Comparison of ENCODE assay signal across 7 cellular contexts in genomic region chr5:131164931-131165727, GRCh38. TPM values are rescaled to one million over a fixed set of nuclear protein-coding genes. Genes with fewer than 3 reads are reported as not detected.
DNase-seq lines count a peak whose midpoint lies in the region; ATAC-seq and TF ChIP-seq lines count a peak whose summit lies in the region.

Gene HINT1, minus strand, starts transcription at chr5:131165256. Its CDS starts 51 bp downstream, at chr5:131165205.

- in situ Hi-C loops in astrocyte of the spinal cord (cut with HindIII; ENCODE audit: low sequenced_read_pairs) = no loop called here

- H3K27ac ChIP-seq in sigmoid colon = peak within 1 kb of the TSS; percentile 93 to 94 (median 94)

- H3K36me3 ChIP-seq in sigmoid colon = peaks cover 4 to 29% (median 20%) of the 10 kb centered on the region in 4 donors

- no peaks in the 10 kb centered on the region for H3K9me3 ChIP-seq in sigmoid colon

- no peak for TF ChIP-seq EP300 in sigmoid colon (IDR thresholded peaks at IDR 0.05)

- DNase-seq in NCI-H2029 treated with DMSO at 0.1 percent for 48 hours (lab: John Stamatoyannopoulos, UW) = peak; percentile 86
- peak; percentile 84 for DNase-seq in T1000 (lab: John Stamatoyannopoulos, UW)
- peak; percentile 90 for DNase-seq in astrocyte of the spinal cord (ENCODE audit: low read depth, low spot score)
- peak; percentile 40 to 94 (median 78) for DNase-seq in hypothalamus (lab: John Stamatoyannopoulos, UW)
- DNase-seq in sigmoid colon = peak; percentile 94

- H3K4me3 ChIP-seq in astrocyte of the spinal cord (ENCODE audit: low read depth, low read length) (peak within 1 kb of the TSS; percentile 88), sigmoid colon (peak within 1 kb of the TSS; percentile 64 to 82 (median 71))

- WGBS in sigmoid colon, 2 donors = 0 to 1% methylated on average over 49 of the region's 49 CpGs

- H3K4me1 ChIP-seq in sigmoid colon = peaks cover 0 to 29% (median 19%) of the 10 kb centered on the region in 4 donors

- peak; percentile 81 to 82 for TF ChIP-seq POLR2A in sigmoid colon (IDR thresholded peaks at IDR 0.05)

- intact Hi-C loops in sigmoid colon (cut with DNase I) = loop anchor here (2.0 to 10.0 kb wide), 2 partner anchors 252 to 630 kb away; partner anchors contain the start of gene FNIP1

- no peaks in the 10 kb centered on the region for H3K27me3 ChIP-seq in sigmoid colon

- ATAC-seq in GM18508 (IDR thresholded peaks at IDR 0.05; ENCODE audit: insufficient read depth, unreplicated experiment) (peak; percentile 72), HG03025 (IDR thresholded peaks at IDR 0.05; ENCODE audit: low FRiP score, unreplicated experiment) (peak; percentile 81)

- TF ChIP-seq CTCF in astrocyte of the spinal cord (IDR thresholded peaks at IDR 0.05; ENCODE audit: low read depth, low read length) (peak; percentile 24), sigmoid colon (IDR thresholded peaks at IDR 0.05) (no peak)

RNA-seq across cellular contexts. Expression of gene HINT1, which starts in this region (rescaled TPM):
- 100 to 1,000 TPM; 135 to 261 (median 251) TPM for total RNA-seq in sigmoid colon
- 100 to 1,000 TPM; 561 to 852 (median 744) TPM for polyA plus RNA-seq in sigmoid colon

Comparison
In these comparisons a context has a peak if more than half of its experiments do, and no peak if none do; other contexts are left out.
1. Peak in every context shown above with its lines: DNase-seq, ATAC-seq, H3K4me3 ChIP-seq and H3K27ac ChIP-seq.